1 cellular context compared by ENCODE assay signal in genomic region chr18:24656571-24656971, GRCh38.
TF ChIP-seq lines count a peak whose summit lies in the region.

No MANE protein-coding gene starts in this region.

TF ChIP-seq in GM23338, 12 proteins besides CTCF, POLR2A, EP300 and RAD21 (continued from another document):
- no peak for TF ChIP-seq ZNF462 (CRISPR knock-in tag; IDR thresholded peaks at IDR 0.05)
- TF ChIP-seq JUNB (IDR thresholded peaks at IDR 0.05; ENCODE audit: unreplicated experiment), result no peak
- TF ChIP-seq NANOG (IDR thresholded peaks at IDR 0.05; ENCODE audit: borderline replicate concordance), result no peak
- no peak for TF ChIP-seq ETS1 (IDR thresholded peaks at IDR 0.05)
